ENCODE assay signal across 9 cellular contexts in genomic region chr5:109105631-109106267, GRCh38.
DNase-seq lines count a peak whose midpoint lies in the region; ATAC-seq and TF ChIP-seq lines count a peak whose summit lies in the region.
"Had no signal": no experiment of that assay in that cellular context is flagged by ENCODE, and none has a peak within 500 bp of the region (broad histone marks: within the 10 kb centered on the region; RNA-seq: fewer than 3 reads in every experiment).

No MANE protein-coding gene starts in this region.

- no peak overlapping the region for H3K4me3 ChIP-seq in epithelial cell of proximal tubule (ENCODE audit: low read depth, low read length)

- intact Hi-C loops in posterior cingulate gyrus (cut with DNase I) = no loop called here

- ATAC-seq in omental fat pad (ENCODE audit: low FRiP score) = peak; percentile 37

- TF ChIP-seq CTCF in epithelial cell of proximal tubule (conservative IDR thresholded peaks at IDR 0.05; ENCODE audit: low read depth, low read length) (no peak), omental fat pad (IDR thresholded peaks at IDR 0.05) (no peak)

- peak; percentile 53 for DNase-seq in DMS 273 (lab: John Stamatoyannopoulos, UW; ENCODE audit: unreplicated experiment)
- DNase-seq in NCI-H524 (lab: John Stamatoyannopoulos, UW) = peak; percentile 58 to 79
- peak; percentile 29 for DNase-seq in epithelial cell of proximal tubule (ENCODE audit: low read depth)
- no peak for DNase-seq in omental fat pad (ENCODE audit: low spot score)
- DNase-seq in posterior cingulate gyrus = no peak
- no peak for DNase-seq in NCI-H2081 treated with DMSO at 0.1 percent for 48 hours (lab: John Stamatoyannopoulos, UW)
- DNase-seq in central memory CD4-positive, alpha-beta T cell = no peak
- DNase-seq in activated CD4-positive, alpha-beta T cell treated with anti-CD3 and anti-CD28 coated beads, Interleukin-2, amount 50 U/mL, for 4 hours = no peak
- DNase-seq: activated gamma-delta T cell treated with Interleukin-2 at 50 U/mL for 16 hours had no signal

Comparison
In these comparisons a context has a peak if more than half of its experiments do, and no peak if none do; other contexts are left out.
1. DNase-seq: peak in DMS 273 (single experiment), NCI-H524 (2 of 2) and epithelial cell of proximal tubule (single experiment); none in omental fat pad (single experiment), posterior cingulate gyrus (0 of 10), NCI-H2081 treated with DMSO at 0.1 percent for 48 hours (single experiment), central memory CD4-positive, alpha-beta T cell (single experiment) and activated CD4-positive, alpha-beta T cell treated with anti-CD3 and anti-CD28 coated beads, Interleukin-2, amount 50 U/mL, for 4 hours (0 of 2).